Comparison of ENCODE assay signal across 23 cellular contexts in the genomic region with DNA sequence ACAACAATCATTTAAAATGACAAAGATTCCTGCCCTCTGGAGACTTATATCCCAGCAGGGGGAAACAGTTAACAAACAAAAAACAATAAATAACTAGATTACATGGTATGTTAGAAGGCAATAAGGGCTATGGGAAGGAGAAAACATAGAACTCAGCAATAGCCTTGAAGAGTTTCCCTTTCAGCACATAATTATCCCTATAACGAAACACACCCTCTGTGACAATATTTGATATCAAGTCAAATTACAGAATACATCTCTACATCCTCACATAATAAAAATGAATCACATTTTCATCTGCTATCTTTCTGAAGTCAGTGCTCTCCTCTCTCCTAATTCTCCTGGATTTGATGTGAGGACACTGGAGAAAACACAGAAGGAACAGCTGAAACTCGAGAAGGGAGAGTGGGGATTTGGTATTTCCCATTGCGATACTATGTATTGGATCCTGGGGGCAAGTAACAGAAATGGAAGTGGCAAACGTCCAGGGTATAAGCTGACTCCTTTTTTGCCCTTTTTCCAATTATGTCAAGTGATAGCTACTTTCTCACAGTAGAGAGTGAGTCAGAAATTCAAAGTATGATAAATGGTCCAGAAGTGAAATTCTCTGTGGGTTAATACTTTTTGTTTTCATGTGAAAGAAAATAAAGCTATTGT. TPM values are rescaled to one million over a fixed set of nuclear protein-coding genes. Genes with fewer than 3 reads are reported as not detected.
"Had no signal": no experiment of that assay in that cellular context is flagged by ENCODE, and none has a peak within 500 bp of the region (broad histone marks: within the 10 kb centered on the region; RNA-seq: fewer than 3 reads in every experiment).

No MANE protein-coding gene starts in this region.

- H3K4me1 Mint-ChIP-seq: activated B cell treated with CpG ODN at 0.5 μM for 24 hours had no signal

- H3K27me3 Mint-ChIP-seq: activated CD8-positive, alpha-beta memory T cell treated with anti-CD3 and anti-CD28 coated beads, Interleukin-2, amount 10 ng/mL, durations not matched to agents 7 days and 5 days had no signal

- H3K4me2 ChIP-seq: hepatocyte had no signal

- ATAC-seq: activated CD8-positive, alpha-beta memory T cell treated with anti-CD3 and anti-CD28 coated beads, Interleukin-2, amount 10 ng/mL, durations not matched to agents 7 days and 5 days; esophagus mucosa; left cardiac atrium; lower lobe of right lung; stimulated activated naive CD8-positive, alpha-beta T cell treated with anti-CD3 and anti-CD28 coated beads, Interleukin-15, amount 100 ng/mL, for 72 hours had no signal

- H3K9me3 ChIP-seq: breast epithelium, lower lobe of right lung, right atrium auricular region, suprapubic skin, transverse colon had no signal

- H3K9me3 Mint-ChIP-seq: activated B cell treated with CpG ODN at 0.5 μM for 24 hours; activated CD4-positive, alpha-beta memory T cell treated with anti-CD3 and anti-CD28 coated beads, Interleukin-2, amount 10 ng/mL, durations not matched to agents 7 days and 5 days; nephron; stimulated activated naive CD8-positive, alpha-beta T cell treated with anti-CD3 and anti-CD28 coated beads, Interleukin-15, amount 100 ng/mL, for 72 hours had no signal

- H3K4me3 Mint-ChIP-seq: activated B cell treated with CpG ODN at 0.5 μM for 24 hours; activated CD4-positive, alpha-beta memory T cell treated with anti-CD3 and anti-CD28 coated beads, Interleukin-2, amount 10 ng/mL, durations not matched to agents 7 days and 5 days; activated CD8-positive, alpha-beta memory T cell treated with anti-CD3 and anti-CD28 coated beads, Interleukin-2, amount 10 ng/mL, durations not matched to agents 7 days and 5 days; nephron; stimulated activated naive CD8-positive, alpha-beta T cell treated with anti-CD3 and anti-CD28 coated beads, Interleukin-15, amount 100 ng/mL, for 72 hours had no signal

- H3K27ac Mint-ChIP-seq: activated B cell treated with CpG ODN at 0.5 μM for 24 hours; activated CD4-positive, alpha-beta memory T cell treated with anti-CD3 and anti-CD28 coated beads, Interleukin-2, amount 10 ng/mL, durations not matched to agents 7 days and 5 days; activated CD8-positive, alpha-beta memory T cell treated with anti-CD3 and anti-CD28 coated beads, Interleukin-2, amount 10 ng/mL, durations not matched to agents 7 days and 5 days; nephron; stimulated activated naive CD8-positive, alpha-beta T cell treated with anti-CD3 and anti-CD28 coated beads, Interleukin-15, amount 100 ng/mL, for 72 hours had no signal

- H3K4me1 ChIP-seq: breast epithelium, lower lobe of right lung, right atrium auricular region, suprapubic skin had no signal

- DNase-seq: activated B cell treated with CpG ODN at 0.5 μM for 24 hours; activated CD4-positive, alpha-beta memory T cell treated with anti-CD3 and anti-CD28 coated beads, Interleukin-2, amount 10 ng/mL, durations not matched to agents 7 days and 5 days; activated CD4-positive, alpha-beta T cell treated with anti-CD3 and anti-CD28 coated beads for 48 hours; activated CD8-positive, alpha-beta memory T cell treated with anti-CD3 and anti-CD28 coated beads, Interleukin-2, amount 10 ng/mL, durations not matched to agents 7 days and 5 days; activated naive CD4-positive, alpha-beta T cell; aorta; cerebellar nuclear complex; effector CD4-positive, alpha-beta T cell; left cardiac atrium; lower lobe of right lung; nucleus accumbens; stimulated activated naive CD8-positive, alpha-beta T cell treated with anti-CD3 and anti-CD28 coated beads, Interleukin-15, amount 100 ng/mL, for 72 hours; T-helper 9 cell; transverse colon had no signal

- H2AFZ ChIP-seq: hepatocyte had no signal

- H3K4me3 ChIP-seq: breast epithelium, hepatocyte, lower lobe of right lung, right atrium auricular region, SK-N-MC, skin epidermis, suprapubic skin, transverse colon had no signal

- H3K27me3 ChIP-seq: breast epithelium, hepatocyte, right atrium auricular region, suprapubic skin, transverse colon had no signal

- H3K36me3 ChIP-seq: breast epithelium, lower lobe of right lung, right atrium auricular region, suprapubic skin, transverse colon had no signal

- H3K27ac ChIP-seq: breast epithelium, hepatocyte, lower lobe of right lung, right atrium auricular region, SK-N-MC, skin epidermis, suprapubic skin had no signal

- H3K79me2 ChIP-seq: hepatocyte had no signal

RNA-seq across cellular contexts. Expression of gene PTGDR, which starts 36.9 kb away (rescaled TPM):
- total RNA-seq: activated B cell treated with CpG ODN at 0.5 μM for 24 hours, esophagus mucosa, fibroblast of villous mesenchyme had no signal
